In the genomic region with DNA sequence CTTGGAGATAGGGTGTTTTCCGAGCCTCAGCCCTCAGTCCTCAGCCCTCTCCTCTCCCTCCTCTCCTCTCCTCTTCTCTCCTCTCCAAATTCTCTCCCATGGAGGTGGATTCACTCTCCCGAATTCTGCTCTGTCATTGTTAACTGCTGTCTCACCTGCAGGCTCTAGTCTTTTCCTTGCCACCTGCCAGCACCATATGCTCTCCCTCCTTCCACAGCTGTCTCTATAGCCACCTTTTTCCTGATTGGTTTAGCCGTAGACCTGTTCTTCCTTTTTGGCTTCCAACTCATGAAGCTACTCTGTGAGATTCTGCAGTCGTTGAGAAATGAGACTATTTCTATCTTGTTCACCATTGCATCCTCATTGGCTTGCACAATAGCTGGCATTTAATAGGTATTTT, we compare ENCODE assay signal across 1 cellular context.
TF ChIP-seq lines count a peak whose summit lies in the region.

No MANE protein-coding gene starts in this region.

TF ChIP-seq in GM23338, 12 proteins besides CTCF, POLR2A, EP300 and RAD21 (continued from another document):
- TF ChIP-seq, protein P1, sequence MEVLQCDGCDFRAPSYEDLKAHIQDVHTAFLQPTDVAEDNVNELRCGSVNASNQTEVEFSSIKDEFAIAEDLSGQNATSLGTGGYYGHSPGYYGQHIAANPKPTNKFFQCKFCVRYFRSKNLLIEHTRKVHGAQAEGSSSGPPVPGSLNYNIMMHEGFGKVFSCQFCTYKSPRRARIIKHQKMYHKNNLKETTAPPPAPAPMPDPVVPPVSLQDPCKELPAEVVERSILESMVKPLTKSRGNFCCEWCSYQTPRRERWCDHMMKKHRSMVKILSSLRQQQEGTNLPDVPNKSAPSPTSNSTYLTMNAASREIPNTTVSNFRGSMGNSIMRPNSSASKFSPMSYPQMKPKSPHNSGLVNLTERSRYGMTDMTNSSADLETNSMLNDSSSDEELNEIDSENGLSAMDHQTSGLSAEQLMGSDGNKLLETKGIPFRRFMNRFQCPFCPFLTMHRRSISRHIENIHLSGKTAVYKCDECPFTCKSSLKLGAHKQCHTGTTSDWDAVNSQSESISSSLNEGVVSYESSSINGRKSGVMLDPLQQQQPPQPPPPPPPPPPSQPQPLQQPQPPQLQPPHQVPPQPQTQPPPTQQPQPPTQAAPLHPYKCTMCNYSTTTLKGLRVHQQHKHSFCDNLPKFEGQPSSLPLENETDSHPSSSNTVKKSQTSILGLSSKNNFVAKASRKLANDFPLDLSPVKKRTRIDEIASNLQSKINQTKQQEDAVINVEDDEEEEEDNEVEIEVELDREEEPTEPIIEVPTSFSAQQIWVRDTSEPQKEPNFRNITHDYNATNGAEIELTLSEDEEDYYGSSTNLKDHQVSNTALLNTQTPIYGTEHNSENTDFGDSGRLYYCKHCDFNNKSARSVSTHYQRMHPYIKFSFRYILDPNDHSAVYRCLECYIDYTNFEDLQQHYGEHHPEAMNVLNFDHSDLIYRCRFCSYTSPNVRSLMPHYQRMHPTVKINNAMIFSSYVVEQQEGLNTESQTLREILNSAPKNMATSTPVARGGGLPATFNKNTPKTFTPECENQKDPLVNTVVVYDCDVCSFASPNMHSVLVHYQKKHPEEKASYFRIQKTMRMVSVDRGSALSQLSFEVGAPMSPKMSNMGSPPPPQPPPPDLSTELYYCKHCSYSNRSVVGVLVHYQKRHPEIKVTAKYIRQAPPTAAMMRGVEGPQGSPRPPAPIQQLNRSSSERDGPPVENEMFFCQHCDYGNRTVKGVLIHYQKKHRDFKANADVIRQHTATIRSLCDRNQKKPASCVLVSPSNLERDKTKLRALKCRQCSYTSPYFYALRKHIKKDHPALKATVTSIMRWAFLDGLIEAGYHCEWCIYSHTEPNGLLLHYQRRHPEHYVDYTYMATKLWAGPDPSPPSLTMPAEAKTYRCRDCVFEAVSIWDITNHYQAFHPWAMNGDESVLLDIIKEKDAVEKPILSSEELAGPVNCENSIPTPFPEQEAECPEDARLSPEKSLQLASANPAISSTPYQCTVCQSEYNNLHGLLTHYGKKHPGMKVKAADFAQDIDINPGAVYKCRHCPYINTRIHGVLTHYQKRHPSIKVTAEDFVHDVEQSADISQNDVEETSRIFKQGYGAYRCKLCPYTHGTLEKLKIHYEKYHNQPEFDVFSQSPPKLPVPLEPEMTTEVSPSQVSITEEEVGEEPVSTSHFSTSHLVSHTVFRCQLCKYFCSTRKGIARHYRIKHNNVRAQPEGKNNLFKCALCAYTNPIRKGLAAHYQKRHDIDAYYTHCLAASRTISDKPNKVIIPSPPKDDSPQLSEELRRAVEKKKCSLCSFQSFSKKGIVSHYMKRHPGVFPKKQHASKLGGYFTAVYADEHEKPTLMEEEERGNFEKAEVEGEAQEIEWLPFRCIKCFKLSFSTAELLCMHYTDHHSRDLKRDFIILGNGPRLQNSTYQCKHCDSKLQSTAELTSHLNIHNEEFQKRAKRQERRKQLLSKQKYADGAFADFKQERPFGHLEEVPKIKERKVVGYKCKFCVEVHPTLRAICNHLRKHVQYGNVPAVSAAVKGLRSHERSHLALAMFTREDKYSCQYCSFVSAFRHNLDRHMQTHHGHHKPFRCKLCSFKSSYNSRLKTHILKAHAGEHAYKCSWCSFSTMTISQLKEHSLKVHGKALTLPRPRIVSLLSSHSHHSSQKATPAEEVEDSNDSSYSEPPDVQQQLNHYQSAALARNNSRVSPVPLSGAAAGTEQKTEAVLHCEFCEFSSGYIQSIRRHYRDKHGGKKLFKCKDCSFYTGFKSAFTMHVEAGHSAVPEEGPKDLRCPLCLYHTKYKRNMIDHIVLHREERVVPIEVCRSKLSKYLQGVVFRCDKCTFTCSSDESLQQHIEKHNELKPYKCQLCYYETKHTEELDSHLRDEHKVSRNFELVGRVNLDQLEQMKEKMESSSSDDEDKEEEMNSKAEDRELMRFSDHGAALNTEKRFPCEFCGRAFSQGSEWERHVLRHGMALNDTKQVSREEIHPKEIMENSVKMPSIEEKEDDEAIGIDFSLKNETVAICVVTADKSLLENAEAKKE (CRISPR knock-in tag; IDR thresholded peaks at IDR 0.05): no peak
- no peak for TF ChIP-seq JUNB (IDR thresholded peaks at IDR 0.05; ENCODE audit: unreplicated experiment)
- TF ChIP-seq, protein P2, sequence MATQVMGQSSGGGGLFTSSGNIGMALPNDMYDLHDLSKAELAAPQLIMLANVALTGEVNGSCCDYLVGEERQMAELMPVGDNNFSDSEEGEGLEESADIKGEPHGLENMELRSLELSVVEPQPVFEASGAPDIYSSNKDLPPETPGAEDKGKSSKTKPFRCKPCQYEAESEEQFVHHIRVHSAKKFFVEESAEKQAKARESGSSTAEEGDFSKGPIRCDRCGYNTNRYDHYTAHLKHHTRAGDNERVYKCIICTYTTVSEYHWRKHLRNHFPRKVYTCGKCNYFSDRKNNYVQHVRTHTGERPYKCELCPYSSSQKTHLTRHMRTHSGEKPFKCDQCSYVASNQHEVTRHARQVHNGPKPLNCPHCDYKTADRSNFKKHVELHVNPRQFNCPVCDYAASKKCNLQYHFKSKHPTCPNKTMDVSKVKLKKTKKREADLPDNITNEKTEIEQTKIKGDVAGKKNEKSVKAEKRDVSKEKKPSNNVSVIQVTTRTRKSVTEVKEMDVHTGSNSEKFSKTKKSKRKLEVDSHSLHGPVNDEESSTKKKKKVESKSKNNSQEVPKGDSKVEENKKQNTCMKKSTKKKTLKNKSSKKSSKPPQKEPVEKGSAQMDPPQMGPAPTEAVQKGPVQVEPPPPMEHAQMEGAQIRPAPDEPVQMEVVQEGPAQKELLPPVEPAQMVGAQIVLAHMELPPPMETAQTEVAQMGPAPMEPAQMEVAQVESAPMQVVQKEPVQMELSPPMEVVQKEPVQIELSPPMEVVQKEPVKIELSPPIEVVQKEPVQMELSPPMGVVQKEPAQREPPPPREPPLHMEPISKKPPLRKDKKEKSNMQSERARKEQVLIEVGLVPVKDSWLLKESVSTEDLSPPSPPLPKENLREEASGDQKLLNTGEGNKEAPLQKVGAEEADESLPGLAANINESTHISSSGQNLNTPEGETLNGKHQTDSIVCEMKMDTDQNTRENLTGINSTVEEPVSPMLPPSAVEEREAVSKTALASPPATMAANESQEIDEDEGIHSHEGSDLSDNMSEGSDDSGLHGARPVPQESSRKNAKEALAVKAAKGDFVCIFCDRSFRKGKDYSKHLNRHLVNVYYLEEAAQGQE (IDR thresholded peaks at IDR 0.05; ENCODE audit: unreplicated experiment): no peak
- TF ChIP-seq EZH2 (IDR thresholded peaks at IDR 0.05; ENCODE audit: low read depth, unreplicated experiment): no peak
- TF ChIP-seq ZNF114 (CRISPR knock-in tag; IDR thresholded peaks at IDR 0.05): no peak
- no peak for TF ChIP-seq CREB1 (CRISPR knock-in tag; IDR thresholded peaks at IDR 0.05; ENCODE audit: low read depth)
- TF ChIP-seq NANOG (IDR thresholded peaks at IDR 0.05; ENCODE audit: borderline replicate concordance): no peak
- TF ChIP-seq, protein P3, sequence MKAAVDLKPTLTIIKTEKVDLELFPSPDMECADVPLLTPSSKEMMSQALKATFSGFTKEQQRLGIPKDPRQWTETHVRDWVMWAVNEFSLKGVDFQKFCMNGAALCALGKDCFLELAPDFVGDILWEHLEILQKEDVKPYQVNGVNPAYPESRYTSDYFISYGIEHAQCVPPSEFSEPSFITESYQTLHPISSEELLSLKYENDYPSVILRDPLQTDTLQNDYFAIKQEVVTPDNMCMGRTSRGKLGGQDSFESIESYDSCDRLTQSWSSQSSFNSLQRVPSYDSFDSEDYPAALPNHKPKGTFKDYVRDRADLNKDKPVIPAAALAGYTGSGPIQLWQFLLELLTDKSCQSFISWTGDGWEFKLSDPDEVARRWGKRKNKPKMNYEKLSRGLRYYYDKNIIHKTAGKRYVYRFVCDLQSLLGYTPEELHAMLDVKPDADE (IDR thresholded peaks at IDR 0.05): no peak
